8 cellular contexts compared by ENCODE assay signal in genomic region chr4:55546633-55547460, GRCh38. TPM values are rescaled to one million over a fixed set of nuclear protein-coding genes. Genes with fewer than 3 reads are reported as not detected.
DNase-seq lines count a peak whose midpoint lies in the region; ATAC-seq and TF ChIP-seq lines count a peak whose summit lies in the region.

TSS of gene CLOCK (minus strand) at chr4:55546909. CDS start at chr4:55482785, 64,124 bp downstream.

- peaks cover 29% of the 10 kb centered on the region for H3K4me1 ChIP-seq in adipocyte (ENCODE audit: control insufficient read depth, insufficient read depth, low read length)

- H3K27me3 ChIP-seq in adipocyte (replicated peaks; ENCODE audit: control insufficient read depth, insufficient read depth, low read length) = no peaks in the 10 kb centered on the region

- no peaks in the 10 kb centered on the region for H3K27me3 Mint-ChIP-seq in type B pancreatic cell

- intact Hi-C loops in cardiac septum (cut with DNase I) = loop anchor here (1.0 to 5.0 kb wide), 3 partner anchors 151 to 305 kb away; partner anchors contain the start of genes EXOC1 and SRD5A3
- intact Hi-C loops in posterior cingulate gyrus (cut with DNase I) = loop anchor here (1.0 to 10.0 kb wide), 3 partner anchors 112 to 306 kb away; partner anchors contain the start of genes EXOC1 and TMEM165

- H3K4me3 Mint-ChIP-seq in type B pancreatic cell = peak within 1 kb of the TSS; percentile 97

- peaks cover 27% of the 10 kb centered on the region for H3K4me1 Mint-ChIP-seq in type B pancreatic cell (ENCODE audit: unreplicated experiment)

- peak within 1 kb of the TSS; percentile 97 for H3K4me3 ChIP-seq in adipocyte (ENCODE audit: low read length)

- H3K27ac Mint-ChIP-seq in type B pancreatic cell = peak within 1 kb of the TSS; percentile 94

- no peaks in the 10 kb centered on the region for H3K9me3 ChIP-seq in adipocyte (ENCODE audit: control insufficient read depth, low read length)

- no peaks in the 10 kb centered on the region for H3K36me3 ChIP-seq in adipocyte (ENCODE audit: control insufficient read depth, insufficient read depth, low read length, severe bottlenecking)

- H3K9me3 Mint-ChIP-seq in type B pancreatic cell = no peaks in the 10 kb centered on the region

- ATAC-seq in HG02642 (IDR thresholded peaks at IDR 0.05; ENCODE audit: poor library complexity, unreplicated experiment) = peak; percentile 82

- no peaks in the 10 kb centered on the region for H3K36me3 Mint-ChIP-seq in type B pancreatic cell

- peak; percentile 74 for DNase-seq in NCI-H1105 (lab: John Stamatoyannopoulos, UW)
- peak; percentile 38 to 75 for DNase-seq in SW 1271 (lab: John Stamatoyannopoulos, UW)
- DNase-seq in adipocyte (ENCODE audit: low read depth) = peak; percentile 94
- DNase-seq in cardiac septum (ENCODE audit: low spot score) = peak; percentile 93
- peak; percentile 76 to 97 (median 84) for DNase-seq in posterior cingulate gyrus
- DNase-seq in type B pancreatic cell (ENCODE audit: extremely low spot score, unreplicated experiment) = peak; percentile 92

- TF ChIP-seq CTCF in GM12873 (IDR thresholded peaks at IDR 0.05; ENCODE audit: insufficient read depth, low read depth, low read length, missing control alignments) = peak; percentile 35
- TF ChIP-seq CTCF in type B pancreatic cell (conservative IDR thresholded peaks at IDR 0.05) = peak; percentile 74

- H3K9ac ChIP-seq in adipocyte (ENCODE audit: low read length) = peak within 1 kb of the TSS; percentile 90

RNA-seq across cellular contexts. Expression of gene CLOCK, which starts in this region (rescaled TPM):
- 32.0 TPM for total RNA-seq in cardiac septum
- total RNA-seq in type B pancreatic cell (ENCODE audit: low replicate concordance) = 11.8 and 17.5 TPM in 2 replicates

Comparison
In these comparisons a context has a peak if more than half of its experiments do, and no peak if none do; other contexts are left out.
1. Peak in every context shown above with its lines: DNase-seq, ATAC-seq and H3K4me3 ChIP-seq.